ENCODE assay signal across 21 cellular contexts in genomic region chr15:48628832-48629231, GRCh38.
"Had no signal": no experiment of that assay in that cellular context is flagged by ENCODE, and none has a peak within 500 bp of the region (broad histone marks: within the 10 kb centered on the region; RNA-seq: fewer than 3 reads in every experiment).

No MANE protein-coding gene starts in this region.

- H3K9me3 Mint-ChIP-seq: activated CD4-positive, alpha-beta T cell treated with anti-CD3 and anti-CD28 coated beads, Interleukin-2, amount 10 ng/mL, durations not matched to agents 24 days and 14 days; activated T-cell treated with anti-CD3 and anti-CD28 coated beads, Interleukin-2, amount 50 U/mL, for 4 hours; effector memory CD8-positive, alpha-beta T cell; mesothelial cell of epicardium; nephron progenitor cell; stimulated activated naive CD8-positive, alpha-beta T cell treated with anti-CD3 and anti-CD28 coated beads, Interleukin-15, Interleukin-2, amounts not matched to agents 100 ng/mL and 50 ng/mL, for 24 hours had no signal

- H3K27me3 Mint-ChIP-seq: activated CD4-positive, alpha-beta T cell treated with anti-CD3 and anti-CD28 coated beads, Interleukin-2, amount 10 ng/mL, durations not matched to agents 24 days and 14 days; progenitor cell of endocrine pancreas had no signal

- H3K4me1 Mint-ChIP-seq: activated CD4-positive, alpha-beta T cell treated with anti-CD3 and anti-CD28 coated beads, Interleukin-2, amount 10 ng/mL, durations not matched to agents 24 days and 14 days had no signal

- H3K9me3 ChIP-seq: lower lobe of right lung, suprapubic skin, transverse colon had no signal

- H3K4me3 Mint-ChIP-seq: activated CD4-positive, alpha-beta T cell treated with anti-CD3 and anti-CD28 coated beads, Interleukin-2, amount 10 ng/mL, durations not matched to agents 24 days and 14 days; activated CD8-positive, alpha-beta T cell treated with anti-CD3 and anti-CD28 coated beads, Interleukin-2, amount 10 ng/mL, durations not matched to agents 7 days and 5 days; activated T-cell treated with anti-CD3 and anti-CD28 coated beads, Interleukin-2, amount 50 U/mL, for 4 hours; effector memory CD8-positive, alpha-beta T cell; mesothelial cell of epicardium; nephron progenitor cell; stimulated activated naive CD8-positive, alpha-beta T cell treated with anti-CD3 and anti-CD28 coated beads, Interleukin-15, Interleukin-2, amounts not matched to agents 100 ng/mL and 50 ng/mL, for 24 hours had no signal

- H3K36me3 ChIP-seq: cardiac muscle cell, lower lobe of right lung, suprapubic skin, transverse colon had no signal

- H3K4me3 ChIP-seq: cardiac muscle cell, lower lobe of right lung, suprapubic skin, transverse colon had no signal

- ATAC-seq: activated CD8-positive, alpha-beta T cell treated with anti-CD3 and anti-CD28 coated beads, Interleukin-2, amount 10 ng/mL, durations not matched to agents 7 days and 5 days; activated T-cell treated with anti-CD3 and anti-CD28 coated beads, Interleukin-2, amount 50 U/mL, for 4 hours; effector memory CD8-positive, alpha-beta T cell; lower lobe of right lung had no signal

- H3K27ac Mint-ChIP-seq: activated CD4-positive, alpha-beta T cell treated with anti-CD3 and anti-CD28 coated beads, Interleukin-2, amount 10 ng/mL, durations not matched to agents 24 days and 14 days; activated CD8-positive, alpha-beta T cell treated with anti-CD3 and anti-CD28 coated beads, Interleukin-2, amount 10 ng/mL, durations not matched to agents 7 days and 5 days; effector memory CD8-positive, alpha-beta T cell; mesothelial cell of epicardium; progenitor cell of endocrine pancreas; stimulated activated naive CD8-positive, alpha-beta T cell treated with anti-CD3 and anti-CD28 coated beads, Interleukin-15, Interleukin-2, amounts not matched to agents 100 ng/mL and 50 ng/mL, for 24 hours had no signal

- H3K4me1 ChIP-seq: transverse colon had no signal

- H3K27me3 ChIP-seq: cardiac muscle cell, suprapubic skin, transverse colon had no signal

- H3K27ac ChIP-seq: cardiac muscle cell, lower lobe of right lung, transverse colon had no signal

- DNase-seq: activated CD4-positive, alpha-beta T cell treated with anti-CD3 and anti-CD28 coated beads, Interleukin-2, amount 10 ng/mL, durations not matched to agents 24 days and 14 days; activated CD4-positive, CD25-positive, alpha-beta regulatory T cell; activated CD8-positive, alpha-beta T cell treated with anti-CD3 and anti-CD28 coated beads, Interleukin-2, amount 10 ng/mL, durations not matched to agents 7 days and 5 days; activated effector memory CD4-positive, alpha-beta T cell treated with Interleukin-2 at 50 U/mL for 16 hours; activated naive CD4-positive, alpha-beta T cell treated with anti-CD3 and anti-CD28 coated beads, Interleukin-2, amount 50 U/mL, for 16 hours; activated T-cell treated with anti-CD3 and anti-CD28 coated beads, Interleukin-2, amount 50 U/mL, for 4 hours; effector memory CD8-positive, alpha-beta T cell; foreskin melanocyte; glutamatergic neuron; hippocampal formation; islet precursor cell; lower lobe of right lung; nephron progenitor cell; occipital lobe; stimulated activated CD4-positive, alpha-beta T cell treated with anti-CD3 and anti-CD28 coated beads, Interleukin-2, amount 100 ng/mL, for 24 hours; transverse colon had no signal

- H3K36me3 Mint-ChIP-seq: mesothelial cell of epicardium had no signal
